18 cellular contexts compared by ENCODE assay signal in genomic region chr7:50735327-50735726, GRCh38.
"Had no signal": no experiment of that assay in that cellular context is flagged by ENCODE, and none has a peak within 500 bp of the region (broad histone marks: within the 10 kb centered on the region; RNA-seq: fewer than 3 reads in every experiment).

No MANE protein-coding gene starts in this region.

- H3K27ac ChIP-seq: colonic mucosa, esophagus muscularis mucosa, left lung, neural progenitor cell, sigmoid colon had no signal

- H3K27ac Mint-ChIP-seq: activated naive CD4-positive, alpha-beta T cell treated with anti-CD3 and anti-CD28 coated beads, Interleukin-2, amount 50 U/mL, for 24 hours; neural progenitor cell had no signal

- H3K9ac ChIP-seq: neural progenitor cell had no signal

- ATAC-seq: left lung; naive thymus-derived CD8-positive, alpha-beta T cell; stimulated activated naive CD8-positive, alpha-beta T cell treated with anti-CD3 and anti-CD28 coated beads, Interleukin-15, Interleukin-2, amounts not matched to agents 100 U/mL and 50 U/mL, for 24 hours had no signal

- H3K9me3 ChIP-seq: colonic mucosa, esophagus muscularis mucosa, left lung, sigmoid colon, upper lobe of left lung had no signal

- DNase-seq: activated CD4-positive, alpha-beta T cell treated with anti-CD3 and anti-CD28 coated beads, Interleukin-2, amount 50 U/mL, for 4 hours; activated effector memory CD4-positive, alpha-beta T cell treated with anti-CD3 and anti-CD28 coated beads, Interleukin-2, amount 50 U/mL, for 16 hours; colonic mucosa; hippocampal formation; kidney glomerular epithelial cell; left lung; naive thymus-derived CD8-positive, alpha-beta T cell; retina; sigmoid colon; stimulated activated CD4-positive, alpha-beta T cell treated with anti-CD3 and anti-CD28 coated beads, Interleukin-4, amount 100 ng/mL, for 24 hours; stimulated activated naive CD8-positive, alpha-beta T cell treated with anti-CD3 and anti-CD28 coated beads, Interleukin-15, Interleukin-2, amounts not matched to agents 100 U/mL and 50 U/mL, for 24 hours; T-helper 1 cell; T-helper 9 cell; upper lobe of left lung had no signal

- H3K4me3 ChIP-seq: colonic mucosa, esophagus muscularis mucosa, left lung, lung, neural progenitor cell, sigmoid colon, upper lobe of left lung had no signal

- H3K27me3 ChIP-seq: colonic mucosa, esophagus muscularis mucosa, left lung, neural progenitor cell, sigmoid colon, upper lobe of left lung had no signal

- H3K4me3 Mint-ChIP-seq: activated naive CD4-positive, alpha-beta T cell treated with anti-CD3 and anti-CD28 coated beads, Interleukin-2, amount 50 U/mL, for 24 hours; naive thymus-derived CD8-positive, alpha-beta T cell; neural progenitor cell had no signal

- H3K27me3 Mint-ChIP-seq: activated naive CD4-positive, alpha-beta T cell treated with anti-CD3 and anti-CD28 coated beads, Interleukin-2, amount 50 U/mL, for 24 hours; naive thymus-derived CD8-positive, alpha-beta T cell had no signal

- H3K4me2 ChIP-seq: neural progenitor cell had no signal

- H3K36me3 ChIP-seq: colonic mucosa, left lung, neural progenitor cell, sigmoid colon, upper lobe of left lung had no signal

- H2AFZ ChIP-seq: neural progenitor cell had no signal

- H3K36me3 Mint-ChIP-seq: activated naive CD4-positive, alpha-beta T cell treated with anti-CD3 and anti-CD28 coated beads, Interleukin-2, amount 50 U/mL, for 24 hours; naive thymus-derived CD8-positive, alpha-beta T cell had no signal

- H3K4me1 ChIP-seq: colonic mucosa had no signal
